24 cellular contexts compared by ENCODE assay signal in the genomic region with DNA sequence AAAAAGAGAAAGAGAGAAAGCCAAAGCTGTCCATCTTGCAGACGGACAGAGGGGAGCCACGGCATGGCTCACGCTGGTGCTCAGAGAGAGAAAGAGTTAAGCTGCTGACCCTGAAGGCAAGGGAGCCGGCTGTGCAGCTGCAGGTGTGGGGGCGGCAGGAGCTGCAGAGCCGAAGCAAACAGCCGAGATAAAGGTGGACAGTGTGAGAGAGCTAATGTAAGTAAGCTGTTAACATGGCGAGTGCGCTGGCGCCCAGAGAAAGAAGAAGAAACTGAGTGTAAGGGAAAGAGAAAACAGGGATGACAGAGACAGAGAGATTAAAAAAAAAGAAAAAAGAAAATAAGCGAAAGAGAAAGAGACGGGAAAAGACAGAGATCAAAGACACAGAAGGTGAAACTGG. TPM values are rescaled to one million over a fixed set of nuclear protein-coding genes. Genes with fewer than 3 reads are reported as not detected.
DNase-seq lines count a peak whose midpoint lies in the region; ATAC-seq and TF ChIP-seq lines count a peak whose summit lies in the region.
"Had no signal": no experiment of that assay in that cellular context is flagged by ENCODE, and none has a peak within 500 bp of the region (broad histone marks: within the 10 kb centered on the region; RNA-seq: fewer than 3 reads in every experiment).

No MANE protein-coding gene starts in this region.

- intact Hi-C loops in MCF 10A (cut with micrococcal nuclease), result no loop called here
- intact Hi-C loops in breast epithelium (cut with DNase I; ENCODE audit: low total_unique reads), result no loop called here
- intact Hi-C loops in activated CD4-positive, alpha-beta memory T cell treated with anti-CD3 and anti-CD28 coated beads for 36 hours (cut with micrococcal nuclease), result loop anchor here (5.0 kb wide), 1 partner anchor 85 kb away; no protein-coding TSS in a partner anchor

- no peaks in the 10 kb centered on the region for H3K4me1 ChIP-seq in breast epithelium
- H3K4me1 ChIP-seq: Peyer's patch, sigmoid colon, upper lobe of right lung had no signal

- CTCF ChIA-PET in MCF 10A (lab: Yijun Ruan, JAX), result interaction anchor here (0.6 to 2.1 kb wide), 6 partner anchors 10 to 735 kb away, joined by 3 to 7 read pairs (median 4); no protein-coding TSS in a partner anchor
- CTCF ChIA-PET in activated CD4-positive, alpha-beta memory T cell treated with anti-CD3 and anti-CD28 coated beads for 36 hours (lab: Charles Lee), result no interaction called here

- H3K36me3 ChIP-seq in breast epithelium, result no peaks in the 10 kb centered on the region
- H3K36me3 ChIP-seq: adrenal gland, sigmoid colon, upper lobe of right lung had no signal

- no peak for ATAC-seq in activated T-cell treated with anti-CD3 and anti-CD28 coated beads, Interleukin-2, amount 50 U/mL, for 4 hours
- ATAC-seq in HG02840 (IDR thresholded peaks at IDR 0.05; ENCODE audit: low FRiP score, unreplicated experiment), result no peak
- ATAC-seq: upper lobe of right lung had no signal

- TF ChIP-seq CTCF in MCF 10A (IDR thresholded peaks at IDR 0.05; ENCODE audit: unreplicated experiment) (no peak), breast epithelium (IDR thresholded peaks at IDR 0.05) (no peak), type B pancreatic cell (conservative IDR thresholded peaks at IDR 0.05) (no peak)

- no TSS peak for BruUV-seq in MCF 10A (replicated peaks; lab: Mats Ljungman, UMichigan)

- no peak overlapping the region for H3K27ac ChIP-seq in breast epithelium
- H3K27ac ChIP-seq: Peyer's patch, sigmoid colon, SK-N-MC, upper lobe of right lung had no signal

- H3K4me3 Mint-ChIP-seq in MCF 10A (ENCODE audit: unreplicated experiment), result no peak overlapping the region
- H3K4me3 Mint-ChIP-seq in type B pancreatic cell, result peak overlapping the region; percentile 44
- no peak overlapping the region for H3K4me3 Mint-ChIP-seq in activated CD4-positive, alpha-beta memory T cell treated with anti-CD3 and anti-CD28 coated beads for 36 hours
- no peak overlapping the region for H3K4me3 Mint-ChIP-seq in activated T-cell treated with anti-CD3 and anti-CD28 coated beads, Interleukin-2, amount 50 U/mL, for 4 hours
- H3K4me3 Mint-ChIP-seq: B cell had no signal

- POLR2A ChIA-PET in MCF 10A (lab: Yijun Ruan, JAX), result interaction anchor here (0.6 to 31.8 kb wide), 7 partner anchors 8 to 157 kb away, joined by 3 to 1749 read pairs (median 6); a partner anchor contains a TSS
- POLR2A ChIA-PET in activated CD4-positive, alpha-beta memory T cell treated with anti-CD3 and anti-CD28 coated beads for 36 hours (lab: Charles Lee), result no interaction called here

- no peak for DNase-seq in MCF 10A (ENCODE audit: unreplicated experiment)
- DNase-seq in breast epithelium (ENCODE audit: low spot score in 2 of 2), result no peak
- peak; percentile 63 for DNase-seq in ecto neural progenitor cell (ENCODE audit: low spot score)
- peak; percentile 84 for DNase-seq in left kidney (ENCODE audit: low read depth, low spot score)
- DNase-seq in type B pancreatic cell (ENCODE audit: extremely low spot score, unreplicated experiment), result no peak
- DNase-seq in activated CD4-positive, alpha-beta memory T cell treated with anti-CD3 and anti-CD28 coated beads for 36 hours, result no peak
- no peak for DNase-seq in activated T-cell treated with anti-CD3 and anti-CD28 coated beads, Interleukin-2, amount 50 U/mL, for 4 hours
- DNase-seq: activated CD4-positive, alpha-beta T cell treated with anti-CD3 and anti-CD28 coated beads, Interleukin-2, amount 50 U/mL, for 48 hours; activated CD4-positive, CD25-positive, alpha-beta regulatory T cell; activated gamma-delta T cell treated with Interleukin-2 at 50 U/mL for 16 hours; foreskin fibroblast; hypothalamus; kidney glomerular epithelial cell; mammary epithelial cell; NCI-H2107; NCI-H510A; Peyer's patch; sigmoid colon; stimulated activated CD8-positive, alpha-beta memory T cell treated with anti-CD3 and anti-CD28 coated beads, Interleukin-4, amount 100 ng/mL, for 48 hours; upper lobe of right lung had no signal

- H3K27me3 Mint-ChIP-seq in MCF 10A (ENCODE audit: insufficient read depth, unreplicated experiment) (no peaks in the 10 kb centered on the region), type B pancreatic cell (peaks cover 13% of the 10 kb centered on the region)
- H3K27me3 Mint-ChIP-seq in activated CD4-positive, alpha-beta memory T cell treated with anti-CD3 and anti-CD28 coated beads for 36 hours, result no peaks in the 10 kb centered on the region
- peaks cover 6% of the 10 kb centered on the region for H3K27me3 Mint-ChIP-seq in activated T-cell treated with anti-CD3 and anti-CD28 coated beads, Interleukin-2, amount 50 U/mL, for 4 hours (ENCODE audit: low read depth)

- no peaks in the 10 kb centered on the region for H3K4me1 Mint-ChIP-seq in MCF 10A (ENCODE audit: insufficient read depth, unreplicated experiment)
- peaks cover 22% of the 10 kb centered on the region for H3K4me1 Mint-ChIP-seq in type B pancreatic cell (ENCODE audit: unreplicated experiment)
- no peaks in the 10 kb centered on the region for H3K4me1 Mint-ChIP-seq in activated CD4-positive, alpha-beta memory T cell treated with anti-CD3 and anti-CD28 coated beads for 36 hours (ENCODE audit: low read depth)
- H3K4me1 Mint-ChIP-seq in activated T-cell treated with anti-CD3 and anti-CD28 coated beads, Interleukin-2, amount 50 U/mL, for 4 hours (ENCODE audit: low read depth), result no peaks in the 10 kb centered on the region
- H3K4me1 Mint-ChIP-seq: B cell had no signal

- H3K27ac Mint-ChIP-seq in MCF 10A (ENCODE audit: low read depth, unreplicated experiment) (peak overlapping the region; percentile 70), type B pancreatic cell (peak overlapping the region; percentile 44)
- H3K27ac Mint-ChIP-seq in activated CD4-positive, alpha-beta memory T cell treated with anti-CD3 and anti-CD28 coated beads for 36 hours, result no peak overlapping the region
- H3K27ac Mint-ChIP-seq: B cell had no signal

- peaks cover 97% of the 10 kb centered on the region for H3K36me3 Mint-ChIP-seq in MCF 10A (ENCODE audit: insufficient read depth, unreplicated experiment)
- H3K36me3 Mint-ChIP-seq in type B pancreatic cell, result peaks cover 3% of the 10 kb centered on the region
- no peaks in the 10 kb centered on the region for H3K36me3 Mint-ChIP-seq in activated CD4-positive, alpha-beta memory T cell treated with anti-CD3 and anti-CD28 coated beads for 36 hours
- no peaks in the 10 kb centered on the region for H3K36me3 Mint-ChIP-seq in activated T-cell treated with anti-CD3 and anti-CD28 coated beads, Interleukin-2, amount 50 U/mL, for 4 hours (ENCODE audit: insufficient read depth)

- H3K9me3 Mint-ChIP-seq in MCF 10A (ENCODE audit: unreplicated experiment) (no peaks in the 10 kb centered on the region), type B pancreatic cell (no peaks in the 10 kb centered on the region)
- H3K9me3 Mint-ChIP-seq in activated CD4-positive, alpha-beta memory T cell treated with anti-CD3 and anti-CD28 coated beads for 36 hours, result no peaks in the 10 kb centered on the region
- no peaks in the 10 kb centered on the region for H3K9me3 Mint-ChIP-seq in activated T-cell treated with anti-CD3 and anti-CD28 coated beads, Interleukin-2, amount 50 U/mL, for 4 hours

- H3K27me3 ChIP-seq in breast epithelium, result no peaks in the 10 kb centered on the region
- H3K27me3 ChIP-seq: adrenal gland, Peyer's patch, sigmoid colon, upper lobe of right lung had no signal

- H3K4me3 ChIP-seq in breast epithelium, result peak overlapping the region in 1 of 3 donors; percentile 9
- H3K4me3 ChIP-seq: Peyer's patch, sigmoid colon, SK-N-MC, upper lobe of right lung had no signal

- H3K9me3 ChIP-seq in breast epithelium, result no peaks in the 10 kb centered on the region
- H3K9me3 ChIP-seq: adrenal gland, Peyer's patch, sigmoid colon, upper lobe of right lung had no signal

- no peak for TF ChIP-seq POLR2A in breast epithelium (IDR thresholded peaks at IDR 0.05)

RNA-seq across cellular contexts. Expression of a gene that starts 18.2 kb away (rescaled TPM):
- total RNA-seq in MCF 10A (2022), result 514 and 563 TPM in 2 replicates
- total RNA-seq in breast epithelium, result 10 to 100 TPM in 2 of 3 donors, under 1 TPM in 1; 0.16 to 56.1 (median 34.1) TPM
- total RNA-seq in type B pancreatic cell (ENCODE audit: low replicate concordance), result 14.5 and 94.1 TPM in 2 replicates
- not detected for total RNA-seq in activated CD4-positive, alpha-beta memory T cell treated with anti-CD3 and anti-CD28 coated beads for 36 hours
- under 1 TPM in 1 of 3 donors, not detected in 2; 0.23 TPM for total RNA-seq in activated T-cell treated with anti-CD3 and anti-CD28 coated beads, Interleukin-2, amount 50 U/mL, for 4 hours
- total RNA-seq: B cell, sigmoid colon had no signal

RNA-seq across cellular contexts. Expression of a gene that starts 54.4 kb away (rescaled TPM):
- 7.7 and 8.9 TPM in 2 replicates for total RNA-seq in MCF 10A (2022)
- total RNA-seq in breast epithelium, result 10 to 100 TPM in 1 of 3 donors, 1 to 10 TPM in 2; 6.3 to 11.4 (median 8.2) TPM
- total RNA-seq in type B pancreatic cell (ENCODE audit: low replicate concordance), result 9.1 and 11.6 TPM in 2 replicates
- 10 to 100 TPM; 16.8 to 19.2 TPM for total RNA-seq in activated CD4-positive, alpha-beta memory T cell treated with anti-CD3 and anti-CD28 coated beads for 36 hours
- total RNA-seq in activated T-cell treated with anti-CD3 and anti-CD28 coated beads, Interleukin-2, amount 50 U/mL, for 4 hours, result 10 to 100 TPM in 2 of 3 donors, 1 to 10 TPM in 1; 9.4 to 12.3 (median 11.9) TPM

Comparison
In these comparisons a context has a peak if more than half of its experiments do, and no peak if none do; other contexts are left out.
1. DNase-seq: peak in ecto neural progenitor cell (single experiment) and left kidney (single experiment); none in MCF 10A (single experiment), breast epithelium (0 of 2), type B pancreatic cell (single experiment), activated CD4-positive, alpha-beta memory T cell treated with anti-CD3 and anti-CD28 coated beads for 36 hours (single experiment) and activated T-cell treated with anti-CD3 and anti-CD28 coated beads, Interleukin-2, amount 50 U/mL, for 4 hours (single experiment).